Comparison of ENCODE assay signal across 11 cellular contexts in the genomic region with DNA sequence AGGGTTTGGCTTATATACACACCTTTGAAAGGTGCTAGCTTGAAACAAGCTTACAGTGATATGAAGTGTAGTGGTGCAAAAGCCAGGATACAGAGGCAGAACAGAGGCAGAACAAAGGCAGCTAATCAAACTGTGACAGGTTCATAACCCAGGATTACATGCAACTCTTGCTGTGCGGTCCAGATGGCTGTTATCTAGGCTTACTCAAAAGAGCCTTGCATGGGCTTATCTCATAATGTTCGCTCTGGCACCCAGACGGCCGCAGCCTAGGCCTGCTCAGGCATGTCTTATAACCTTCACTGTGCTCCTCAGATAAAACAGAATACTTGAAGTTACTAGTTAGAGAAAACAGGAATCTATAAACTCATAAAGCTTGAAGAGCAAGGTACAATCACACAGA. TPM values are rescaled to one million over a fixed set of nuclear protein-coding genes. Genes with fewer than 3 reads are reported as not detected.
DNase-seq lines count a peak whose midpoint lies in the region; ATAC-seq and TF ChIP-seq lines count a peak whose summit lies in the region.
"Had no signal": no experiment of that assay in that cellular context is flagged by ENCODE, and none has a peak within 500 bp of the region (broad histone marks: within the 10 kb centered on the region; RNA-seq: fewer than 3 reads in every experiment).

No MANE protein-coding gene starts in this region.

- no peak overlapping the region for H3K4me3 ChIP-seq in HEK293 (ENCODE audit: low read depth, low read length)
- H3K4me3 ChIP-seq in CD4-positive, alpha-beta memory T cell (ENCODE audit: low read length in 2 of 2), result no peak overlapping the region
- H3K4me3 ChIP-seq: colonic mucosa had no signal

- peaks cover 35% of the 10 kb centered on the region for H3K27me3 Mint-ChIP-seq in osteocyte (ENCODE audit: unreplicated experiment)
- peaks cover 0 to 21% of the 10 kb centered on the region in 2 donors for H3K27me3 Mint-ChIP-seq in CD4-positive, alpha-beta memory T cell

- H3K4me1 Mint-ChIP-seq in osteocyte (ENCODE audit: unreplicated experiment), result no peaks in the 10 kb centered on the region
- H3K4me1 Mint-ChIP-seq in CD4-positive, alpha-beta memory T cell, result no peaks in the 10 kb centered on the region

- H3K27me3 ChIP-seq in CD4-positive, alpha-beta memory T cell (ENCODE audit: insufficient read depth, low read length), result no peaks in the 10 kb centered on the region
- H3K27me3 ChIP-seq: colonic mucosa had no signal

- TF ChIP-seq CTCF in HEK293 (tag by site-specific recombination; IDR thresholded peaks at IDR 0.05) (no peak), osteocyte (IDR thresholded peaks at IDR 0.05) (no peak)

- H3K36me3 Mint-ChIP-seq in osteocyte (ENCODE audit: unreplicated experiment), result no peaks in the 10 kb centered on the region
- H3K36me3 Mint-ChIP-seq in CD4-positive, alpha-beta memory T cell, result no peaks in the 10 kb centered on the region

- POLR2A ChIA-PET in HEK293 (lab: Yijun Ruan, JAX), result interaction anchor here (0.5 kb wide), 1 partner anchor 47 kb away, joined by 4 read pairs; no protein-coding TSS in a partner anchor
- POLR2A ChIA-PET in CD4-positive, alpha-beta memory T cell (lab: Charles Lee; ENCODE audit: partially characterized antibody), result no interaction called here

- DNase-seq in NCI-H82 treated with DMSO at 0.1 percent for 48 hours (lab: John Stamatoyannopoulos, UW; ENCODE audit: unreplicated experiment) (peak; percentile 93), erythroblast (lab: John Stamatoyannopoulos, UW) (peak; percentile 95 to 99), osteocyte (ENCODE audit: extremely low spot score, unreplicated experiment) (peak; percentile 44), DMS53 (lab: John Stamatoyannopoulos, UW) (no peak)
- no peak for DNase-seq in CD4-positive, alpha-beta memory T cell
- DNase-seq: activated CD4-positive, alpha-beta T cell treated with anti-CD3 and anti-CD28 coated beads, Interleukin-2, amount 50 U/mL, for 4 hours; colonic mucosa; NCI-H774 had no signal

- no peaks in the 10 kb centered on the region for H3K9me3 Mint-ChIP-seq in osteocyte (ENCODE audit: unreplicated experiment)
- no peaks in the 10 kb centered on the region for H3K9me3 Mint-ChIP-seq in CD4-positive, alpha-beta memory T cell

- CTCF ChIA-PET in HEK293 (lab: Yijun Ruan, JAX), result interaction anchor here (1.0 kb wide), 1 partner anchor 67 kb away, joined by 6 read pairs; no protein-coding TSS in a partner anchor
- CTCF ChIA-PET in CD4-positive, alpha-beta memory T cell (lab: Charles Lee; ENCODE audit: partially characterized antibody), result no interaction called here

- peaks cover 7% of the 10 kb centered on the region; the same call in 1 of the 2 replicates for H3K4me1 ChIP-seq in HEK293 (ENCODE audit: control insufficient read depth, insufficient read depth, low read length)
- H3K4me1 ChIP-seq in CD4-positive, alpha-beta memory T cell (ENCODE audit: insufficient read depth, low read length), result no peaks in the 10 kb centered on the region
- H3K4me1 ChIP-seq: colonic mucosa had no signal

- intact Hi-C loops in CD4-positive, alpha-beta memory T cell (cut with micrococcal nuclease), result no loop called here

- H3K36me3 ChIP-seq in HEK293 (ENCODE audit: control insufficient read depth in 2 of 2, insufficient read depth in 1 of 2, low read length in 2 of 2), result no peaks in the 10 kb centered on the region
- H3K36me3 ChIP-seq in CD4-positive, alpha-beta memory T cell (ENCODE audit: insufficient read depth, low read length), result no peaks in the 10 kb centered on the region
- H3K36me3 ChIP-seq: colonic mucosa had no signal

- ATAC-seq in GM21737 (IDR thresholded peaks at IDR 0.05; ENCODE audit: unreplicated experiment), result no peak
- no peak for ATAC-seq in HG03442 (IDR thresholded peaks at IDR 0.05; ENCODE audit: unreplicated experiment)

- H3K27ac ChIP-seq in HEK293 (ENCODE audit: extremely low read depth, low read depth, low read length), result peak overlapping the region; percentile 81
- H3K27ac ChIP-seq in CD4-positive, alpha-beta memory T cell (ENCODE audit: low read depth, low read length), result no peak overlapping the region
- H3K27ac ChIP-seq: colonic mucosa had no signal

- H3K27ac Mint-ChIP-seq in osteocyte (ENCODE audit: unreplicated experiment), result no peak overlapping the region
- H3K27ac Mint-ChIP-seq in CD4-positive, alpha-beta memory T cell, result no peak overlapping the region

- H3K9me3 ChIP-seq in HEK293 (ENCODE audit: control insufficient read depth, insufficient read depth, low read depth, low read length), result no peaks in the 10 kb centered on the region
- no peaks in the 10 kb centered on the region for H3K9me3 ChIP-seq in CD4-positive, alpha-beta memory T cell (ENCODE audit: control insufficient read depth in 1 of 2, low read length in 2 of 2)
- H3K9me3 ChIP-seq: colonic mucosa had no signal

- H3K4me3 Mint-ChIP-seq in osteocyte (ENCODE audit: unreplicated experiment), result no peak overlapping the region
- H3K4me3 Mint-ChIP-seq in CD4-positive, alpha-beta memory T cell, result no peak overlapping the region

- peak; percentile 71 for TF ChIP-seq POLR2A in erythroblast (IDR thresholded peaks at IDR 0.05; ENCODE audit: low read length)

TF ChIP-seq in HEK293, 187 proteins besides CTCF, POLR2A, EP300 and RAD21 (continues in another document):
- TF ChIP-seq, protein P1, sequence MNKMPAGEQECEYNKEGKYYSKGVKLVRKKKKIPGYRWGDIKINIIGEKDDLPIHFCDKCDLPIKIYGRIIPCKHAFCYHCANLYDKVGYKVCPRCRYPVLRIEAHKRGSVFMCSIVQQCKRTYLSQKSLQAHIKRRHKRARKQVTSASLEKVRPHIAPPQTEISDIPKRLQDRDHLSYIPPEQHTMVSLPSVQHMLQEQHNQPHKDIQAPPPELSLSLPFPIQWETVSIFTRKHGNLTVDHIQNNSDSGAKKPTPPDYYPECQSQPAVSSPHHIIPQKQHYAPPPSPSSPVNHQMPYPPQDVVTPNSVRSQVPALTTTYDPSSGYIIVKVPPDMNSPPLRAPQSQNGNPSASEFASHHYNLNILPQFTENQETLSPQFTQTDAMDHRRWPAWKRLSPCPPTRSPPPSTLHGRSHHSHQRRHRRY (tag by site-specific recombination; IDR thresholded peaks at IDR 0.05), result no peak
- peak; percentile 59; the same call in 1 of the 2 replicates for TF ChIP-seq ZNF24 (tag by site-specific recombination; IDR thresholded peaks at IDR 0.05)
- TF ChIP-seq ZNF610 (tag by site-specific recombination; IDR thresholded peaks at IDR 0.05; ENCODE audit: borderline replicate concordance), result peak; percentile 69; the same call in 1 of the 2 replicates
- TF ChIP-seq SCRT1 (tag by site-specific recombination; IDR thresholded peaks at IDR 0.05; ENCODE audit: borderline replicate concordance), result peak; percentile 50; the same call in 1 of the 2 replicates
- no peak for TF ChIP-seq ZNF302 (tag by site-specific recombination; IDR thresholded peaks at IDR 0.05; ENCODE audit: low read depth)
- TF ChIP-seq ZBTB8A (tag by site-specific recombination; IDR thresholded peaks at IDR 0.05), result peak; percentile 81
- no peak for TF ChIP-seq ZNF658 (tag by site-specific recombination; IDR thresholded peaks at IDR 0.05)
- peak; percentile 94 for TF ChIP-seq ZSCAN30 (tag by site-specific recombination; IDR thresholded peaks at IDR 0.05)
- no peak for TF ChIP-seq HOXA7 (CRISPR knock-in tag; IDR thresholded peaks at IDR 0.05; ENCODE audit: borderline replicate concordance)
- TF ChIP-seq ZNF132 (tag by site-specific recombination; IDR thresholded peaks at IDR 0.05; ENCODE audit: borderline replicate concordance), result no peak
- peak; percentile 46; the same call in 1 of the 2 replicates for TF ChIP-seq ZNF501 (tag by site-specific recombination; IDR thresholded peaks at IDR 0.05)
- TF ChIP-seq ZNF600 (tag by site-specific recombination; IDR thresholded peaks at IDR 0.05), result peak; percentile 100
- TF ChIP-seq, protein P2, sequence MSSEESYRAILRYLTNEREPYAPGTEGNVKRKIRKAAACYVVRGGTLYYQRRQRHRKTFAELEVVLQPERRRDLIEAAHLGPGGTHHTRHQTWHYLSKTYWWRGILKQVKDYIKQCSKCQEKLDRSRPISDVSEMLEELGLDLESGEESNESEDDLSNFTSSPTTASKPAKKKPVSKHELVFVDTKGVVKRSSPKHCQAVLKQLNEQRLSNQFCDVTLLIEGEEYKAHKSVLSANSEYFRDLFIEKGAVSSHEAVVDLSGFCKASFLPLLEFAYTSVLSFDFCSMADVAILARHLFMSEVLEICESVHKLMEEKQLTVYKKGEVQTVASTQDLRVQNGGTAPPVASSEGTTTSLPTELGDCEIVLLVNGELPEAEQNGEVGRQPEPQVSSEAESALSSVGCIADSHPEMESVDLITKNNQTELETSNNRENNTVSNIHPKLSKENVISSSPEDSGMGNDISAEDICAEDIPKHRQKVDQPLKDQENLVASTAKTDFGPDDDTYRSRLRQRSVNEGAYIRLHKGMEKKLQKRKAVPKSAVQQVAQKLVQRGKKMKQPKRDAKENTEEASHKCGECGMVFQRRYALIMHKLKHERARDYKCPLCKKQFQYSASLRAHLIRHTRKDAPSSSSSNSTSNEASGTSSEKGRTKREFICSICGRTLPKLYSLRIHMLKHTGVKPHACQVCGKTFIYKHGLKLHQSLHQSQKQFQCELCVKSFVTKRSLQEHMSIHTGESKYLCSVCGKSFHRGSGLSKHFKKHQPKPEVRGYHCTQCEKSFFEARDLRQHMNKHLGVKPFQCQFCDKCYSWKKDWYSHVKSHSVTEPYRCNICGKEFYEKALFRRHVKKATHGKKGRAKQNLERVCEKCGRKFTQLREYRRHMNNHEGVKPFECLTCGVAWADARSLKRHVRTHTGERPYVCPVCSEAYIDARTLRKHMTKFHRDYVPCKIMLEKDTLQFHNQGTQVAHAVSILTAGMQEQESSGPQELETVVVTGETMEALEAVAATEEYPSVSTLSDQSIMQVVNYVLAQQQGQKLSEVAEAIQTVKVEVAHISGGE (tag by site-specific recombination; conservative IDR thresholded peaks at IDR 0.05; ENCODE audit: low read depth), result no peak
- TF ChIP-seq, protein P3, sequence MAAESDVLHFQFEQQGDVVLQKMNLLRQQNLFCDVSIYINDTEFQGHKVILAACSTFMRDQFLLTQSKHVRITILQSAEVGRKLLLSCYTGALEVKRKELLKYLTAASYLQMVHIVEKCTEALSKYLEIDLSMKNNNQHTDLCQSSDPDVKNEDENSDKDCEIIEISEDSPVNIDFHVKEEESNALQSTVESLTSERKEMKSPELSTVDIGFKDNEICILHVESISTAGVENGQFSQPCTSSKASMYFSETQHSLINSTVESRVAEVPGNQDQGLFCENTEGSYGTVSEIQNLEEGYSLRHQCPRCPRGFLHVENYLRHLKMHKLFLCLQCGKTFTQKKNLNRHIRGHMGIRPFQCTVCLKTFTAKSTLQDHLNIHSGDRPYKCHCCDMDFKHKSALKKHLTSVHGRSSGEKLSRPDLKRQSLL (tag by site-specific recombination; IDR thresholded peaks at IDR 0.05), result peak; percentile 15; the same call in 1 of the 2 replicates
- 0 out of 2 replicates have a peak, but pooled peaks have one; percentile 63 for TF ChIP-seq ZNF561 (tag by site-specific recombination; IDR thresholded peaks at IDR 0.05; ENCODE audit: borderline replicate concordance)
- TF ChIP-seq ZBTB48 (tag by site-specific recombination; IDR thresholded peaks at IDR 0.05), result no peak

RNA-seq across cellular contexts. Expression of a gene that starts 22.8 kb away (rescaled TPM):
- not detected in 2 replicates for total RNA-seq in osteocyte
- total RNA-seq in CD4-positive, alpha-beta memory T cell, result under 1 TPM; 0.06 to 0.08 TPM
- not detected for polyA plus RNA-seq in CD4-positive, alpha-beta memory T cell

Comparison
In these comparisons a context has a peak if more than half of its experiments do, and no peak if none do; other contexts are left out.
1. DNase-seq: peak in NCI-H82 treated with DMSO at 0.1 percent for 48 hours (single experiment), erythroblast (2 of 2) and osteocyte (single experiment); none in DMS53 (single experiment) and CD4-positive, alpha-beta memory T cell (0 of 5).